1 cellular context compared by ENCODE assay signal in genomic region chr13:50359779-50360178, GRCh38.
TF ChIP-seq lines count a peak whose summit lies in the region.

No MANE protein-coding gene starts in this region.

TF ChIP-seq in H1, 55 proteins besides CTCF, POLR2A, EP300 and RAD21:
- TF ChIP-seq CBX8 (IDR thresholded peaks at IDR 0.05; ENCODE audit: borderline replicate concordance, low read depth, low read length): no peak
- no peak for TF ChIP-seq GTF2F1 (IDR thresholded peaks at IDR 0.05; ENCODE audit: borderline replicate concordance, low read depth, low read length)
- no peak for TF ChIP-seq SAP30 (IDR thresholded peaks at IDR 0.05; ENCODE audit: insufficient read depth, insufficient replicate concordance, low read length)
- TF ChIP-seq TAF7 (optimal IDR thresholded peaks at IDR 0.05; ENCODE audit: borderline replicate concordance, low read depth, low read length): no peak
- TF ChIP-seq ZNF274 (IDR thresholded peaks at IDR 0.05; ENCODE audit: borderline replicate concordance, extremely low read depth, low read length): no peak
- TF ChIP-seq CBX5 (IDR thresholded peaks at IDR 0.05; ENCODE audit: low read depth, low read length): no peak
- no peak for TF ChIP-seq CHD1 (IDR thresholded peaks at IDR 0.05; ENCODE audit: low read depth, low read length)
- TF ChIP-seq SRF (IDR thresholded peaks at IDR 0.05; ENCODE audit: low read depth, low read length): no peak
